Comparison of ENCODE assay signal across 1 cellular context in the genomic region with DNA sequence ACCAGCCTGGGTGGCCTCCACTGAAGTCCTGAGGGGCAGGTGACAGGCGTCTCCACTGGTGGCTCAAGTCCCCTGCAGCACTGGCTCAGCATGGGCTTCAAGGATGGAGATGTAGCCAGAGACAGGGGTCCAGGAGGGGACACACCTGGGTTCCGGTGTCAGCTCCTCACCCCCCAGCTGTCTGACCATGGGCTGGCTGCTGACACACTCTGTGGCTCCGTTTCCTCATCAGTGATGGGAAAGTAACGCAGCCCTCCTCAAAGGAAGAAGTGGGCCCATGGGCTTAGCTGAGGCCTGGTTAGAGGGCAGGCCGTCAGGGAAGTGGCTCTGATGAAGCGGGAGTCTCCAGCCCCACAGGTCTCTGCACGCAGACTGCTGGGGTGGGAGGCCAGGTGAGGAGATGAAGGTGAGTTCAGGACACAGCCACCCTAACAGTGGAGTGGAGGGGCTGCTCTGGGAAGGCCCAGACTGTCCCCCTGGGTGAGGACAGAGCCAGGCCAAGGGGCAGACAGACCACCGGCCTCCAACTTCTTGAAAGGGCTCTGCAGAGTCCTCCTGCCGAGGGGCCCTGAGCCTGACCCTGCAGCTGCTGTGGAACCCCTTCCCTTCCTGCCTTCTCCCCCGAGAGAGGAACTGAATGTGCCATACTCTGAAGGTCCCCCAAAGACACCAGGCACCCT.
TF ChIP-seq lines count a peak whose summit lies in the region.

No MANE protein-coding gene starts in this region.

TF ChIP-seq in GM12878, 131 proteins besides CTCF, POLR2A, EP300 and RAD21:
- peak; percentile 38; the same call in 1 of the 2 replicates for TF ChIP-seq SPI1 (IDR thresholded peaks at IDR 0.05; ENCODE audit: borderline replicate concordance, insufficient read depth, low read depth, low read length)
- TF ChIP-seq CHD1 (IDR thresholded peaks at IDR 0.05; ENCODE audit: low read depth, low read length) = 0 out of 2 replicates have a peak, but pooled peaks have one; percentile 24
- no peak for TF ChIP-seq ZNF384 (IDR thresholded peaks at IDR 0.05; ENCODE audit: borderline replicate concordance, low read depth, low read length)
